In genomic region chr4:105714071-105714521, GRCh38 we compare ENCODE assay signal across 10 cellular contexts. TPM values are rescaled to one million over a fixed set of nuclear protein-coding genes. Genes with fewer than 3 reads are reported as not detected.
DNase-seq lines count a peak whose midpoint lies in the region; ATAC-seq and TF ChIP-seq lines count a peak whose summit lies in the region.
"Had no signal": no experiment of that assay in that cellular context is flagged by ENCODE, and none has a peak within 500 bp of the region (broad histone marks: within the 10 kb centered on the region; RNA-seq: fewer than 3 reads in every experiment).

No MANE protein-coding gene starts in this region.

- H3K27me3 Mint-ChIP-seq in MCF 10A (ENCODE audit: insufficient read depth, unreplicated experiment), result no peaks in the 10 kb centered on the region
- H3K27me3 Mint-ChIP-seq in T-helper 17 cell, result no peaks in the 10 kb centered on the region
- H3K27me3 Mint-ChIP-seq in CD4-positive, alpha-beta T cell, result no peaks in the 10 kb centered on the region

- peak overlapping the region in 3 of 11 experiments; percentile 35 to 57 (median 56); a peak in 5 of 22 replicates for H3K27ac ChIP-seq in BLaER1 treated with 17β-estradiol and CSF1 and Interleukin-3, amounts not matched to agents 10 nM and 100 nM
- no peak overlapping the region for H3K27ac ChIP-seq in CD4-positive, alpha-beta T cell (ENCODE audit: low read depth, low read length)
- H3K27ac ChIP-seq: tibial nerve had no signal

- H3K27me3 ChIP-seq in BLaER1 treated with 17β-estradiol and CSF1 and Interleukin-3, amounts not matched to agents 10 nM and 100 nM, result no peaks in the 10 kb centered on the region
- no peaks in the 10 kb centered on the region for H3K27me3 ChIP-seq in CD4-positive, alpha-beta T cell (ENCODE audit: control insufficient read depth, insufficient read depth, low read length)
- H3K27me3 ChIP-seq: tibial nerve had no signal

- ATAC-seq in GM21390 (IDR thresholded peaks at IDR 0.05; ENCODE audit: unreplicated experiment) (peak; percentile 71), HG03571 (IDR thresholded peaks at IDR 0.05; ENCODE audit: unreplicated experiment) (peak; percentile 61), T-helper 17 cell (no peak)
- no peak for ATAC-seq in CD4-positive, alpha-beta T cell (ENCODE audit: poor library complexity)

- CTCF ChIA-PET in MCF 10A (lab: Yijun Ruan, JAX), result interaction anchor here (0.6 to 6.6 kb wide), 10 partner anchors 9 to 1717 kb away, joined by 3 to 39 read pairs (median 3); partner anchors contain the start of gene PPA2
- CTCF ChIA-PET in CD4-positive, alpha-beta T cell (lab: Charles Lee), result interaction anchor here (0.8 kb wide), 1 partner anchor 240 kb away, joined by 4 read pairs; the partner anchor contains the start of gene PPA2

- no peaks in the 10 kb centered on the region for H3K9me3 ChIP-seq in BLaER1 treated with 17β-estradiol and CSF1 and Interleukin-3, amounts not matched to agents 10 nM and 100 nM (replicated peaks in 1 of 11)
- no peaks in the 10 kb centered on the region for H3K9me3 ChIP-seq in T-helper 17 cell (ENCODE audit: control insufficient read depth, low read length, poor library complexity, severe bottlenecking)
- no peaks in the 10 kb centered on the region for H3K9me3 ChIP-seq in CD4-positive, alpha-beta T cell (ENCODE audit: control insufficient read depth, low read length)
- H3K9me3 ChIP-seq: tibial nerve had no signal

- H3K4me3 Mint-ChIP-seq in MCF 10A (ENCODE audit: unreplicated experiment) (peak overlapping the region; percentile 67), T-helper 17 cell (no peak overlapping the region)
- H3K4me3 Mint-ChIP-seq in CD4-positive, alpha-beta T cell, result no peak overlapping the region

- H3K4me3 ChIP-seq in BLaER1 treated with 17β-estradiol and CSF1 and Interleukin-3, amounts not matched to agents 10 nM and 100 nM, result peak overlapping the region in 4 of 10 experiments; percentile 46 to 53 (median 49); a peak in 7 of 20 replicates

- H3K36me3 Mint-ChIP-seq in MCF 10A (ENCODE audit: insufficient read depth, unreplicated experiment) (no peaks in the 10 kb centered on the region), T-helper 17 cell (ENCODE audit: low read depth) (no peaks in the 10 kb centered on the region)
- H3K36me3 Mint-ChIP-seq in CD4-positive, alpha-beta T cell (ENCODE audit: low read depth), result peaks cover 5% of the 10 kb centered on the region

- H3K36me3 ChIP-seq in BLaER1 treated with 17β-estradiol and CSF1 and Interleukin-3, amounts not matched to agents 10 nM and 100 nM, result peaks cover 4 to 17% (median 9%) of the 10 kb centered on the region in 11 experiments; a peak in 18 of 22 replicates

- TF ChIP-seq CTCF in MCF 10A (IDR thresholded peaks at IDR 0.05; ENCODE audit: unreplicated experiment), result no peak
- no peak for TF ChIP-seq CTCF in CD4-positive, alpha-beta T cell (IDR thresholded peaks at IDR 0.05)

- POLR2A ChIA-PET in MCF 10A (lab: Yijun Ruan, JAX), result interaction anchor here (0.6 to 3.6 kb wide), 4 partner anchors 83 to 1717 kb away, joined by 3 to 25 read pairs (median 8); partner anchors contain the start of gene PPA2
- POLR2A ChIA-PET in CD4-positive, alpha-beta T cell (lab: Charles Lee), result no interaction called here

- BruUV-seq in MCF 10A (replicated peaks; lab: Mats Ljungman, UMichigan), result no TSS peak

- H4K20me1 ChIP-seq in BLaER1 treated with 17β-estradiol and CSF1 and Interleukin-3, amounts not matched to agents 10 nM and 100 nM, result peaks cover 0 to 11% (median 0%) of the 10 kb centered on the region in 11 experiments; a peak in 5 of 22 replicates

- H3K27ac Mint-ChIP-seq in MCF 10A (ENCODE audit: low read depth, unreplicated experiment), result peak overlapping the region; percentile 90
- H3K27ac Mint-ChIP-seq in T-helper 17 cell, result no peak overlapping the region
- H3K27ac Mint-ChIP-seq in CD4-positive, alpha-beta T cell, result no peak overlapping the region

- peak; percentile 58 for DNase-seq in MCF 10A (ENCODE audit: unreplicated experiment)
- no peak for DNase-seq in T-helper 17 cell
- no peak for DNase-seq in NCI-H1417 treated with DMSO at 0.1 percent for 48 hours (lab: John Stamatoyannopoulos, UW)
- DNase-seq in islet precursor cell, result no peak
- no peak for DNase-seq in CD4-positive, alpha-beta T cell
- DNase-seq: DMS153 had no signal

- H3K4me1 ChIP-seq in BLaER1 treated with 17β-estradiol and CSF1 and Interleukin-3, amounts not matched to agents 10 nM and 100 nM, result peaks cover 8 to 29% (median 26%) of the 10 kb centered on the region in 10 experiments; a peak in 18 of 20 replicates

- peak overlapping the region; percentile 41 to 96 (median 61); a peak in 19 of 22 replicates for H3K4me2 ChIP-seq in BLaER1 treated with 17β-estradiol and CSF1 and Interleukin-3, amounts not matched to agents 10 nM and 100 nM

- H3K9me3 Mint-ChIP-seq in MCF 10A (ENCODE audit: unreplicated experiment), result no peaks in the 10 kb centered on the region
- no peaks in the 10 kb centered on the region for H3K9me3 Mint-ChIP-seq in CD4-positive, alpha-beta T cell

- intact Hi-C loops in MCF 10A (cut with micrococcal nuclease), result loop anchor here (5.0 kb wide), 2 partner anchors 567 to 1717 kb away; partner anchors contain the start of gene TET2
- intact Hi-C loops in CD4-positive, alpha-beta T cell (cut with DNase I, micrococcal nuclease), result loop anchor here (2.0 to 10.0 kb wide), 2 partner anchors 569 to 573 kb away; partner anchors contain the start of gene TET2 (in 1 of the 2)

- H3K4me1 Mint-ChIP-seq in MCF 10A (ENCODE audit: insufficient read depth, unreplicated experiment) (peaks cover 12% of the 10 kb centered on the region), T-helper 17 cell (peaks cover 9% of the 10 kb centered on the region)
- peaks cover 8% of the 10 kb centered on the region for H3K4me1 Mint-ChIP-seq in CD4-positive, alpha-beta T cell (ENCODE audit: low read depth)

- peak overlapping the region in 5 of 11 experiments; percentile 17 to 62 (median 55); a peak in 7 of 22 replicates for H3K9ac ChIP-seq in BLaER1 treated with 17β-estradiol and CSF1 and Interleukin-3, amounts not matched to agents 10 nM and 100 nM

RNA-seq across cellular contexts. Expression of gene GSTCD, which starts 5.5 kb away (rescaled TPM):
- 16.3 and 19.2 TPM in 2 replicates for total RNA-seq in MCF 10A (2022)
- 1 to 10 TPM; 5.1 to 5.7 TPM for total RNA-seq in T-helper 17 cell
- 1 to 10 TPM; 5.2 to 5.3 TPM for total RNA-seq in CD4-positive, alpha-beta T cell

RNA-seq across cellular contexts. Expression of gene INTS12, which starts 5.6 kb away (rescaled TPM):
- total RNA-seq in MCF 10A (2022) (34.5 and 40.0 TPM in 2 replicates), T-helper 17 cell (10 to 100 TPM; 16.7 to 20.2 TPM)
- 10 to 100 TPM; 17.8 to 19.9 TPM for total RNA-seq in CD4-positive, alpha-beta T cell

Comparison
In these comparisons a context has a peak if more than half of its experiments do, and no peak if none do; other contexts are left out.
1. ATAC-seq: peak in GM21390 (single experiment) and HG03571 (single experiment); none in T-helper 17 cell (single experiment) and CD4-positive, alpha-beta T cell (single experiment).